10 cellular contexts compared by ENCODE assay signal in genomic region chr15:67560320-67560719, GRCh38.
"Had no signal": no experiment of that assay in that cellular context is flagged by ENCODE, and none has a peak within 500 bp of the region (broad histone marks: within the 10 kb centered on the region; RNA-seq: fewer than 3 reads in every experiment).

No MANE protein-coding gene starts in this region.

- H3K27ac Mint-ChIP-seq: GM23338, HFFc6 had no signal

- FAIRE-seq: H1, H54 had no signal

- H2AFZ ChIP-seq: GM23248, GM23338 had no signal

- DNase-seq: GM23248, GOT3, H7, H9, HCEC 1CT, HFFc6 had no signal

- H3K27ac ChIP-seq: GM23248 had no signal

- H3K4me2 ChIP-seq: GM23338 had no signal

- H3K9ac ChIP-seq: GM23248 had no signal

- H3K4me3 ChIP-seq: GM23248, GM23338 had no signal

- H3K4me3 Mint-ChIP-seq: GM23338, H9, HFFc6 had no signal

- ATAC-seq: GM23338, HCT116 had no signal
